ENCODE assay signal across 27 cellular contexts in genomic region chr14:31867570-31867969, GRCh38.
DNase-seq lines count a peak whose midpoint lies in the region; ATAC-seq and TF ChIP-seq lines count a peak whose summit lies in the region.
"Had no signal": no experiment of that assay in that cellular context is flagged by ENCODE, and none has a peak within 500 bp of the region (broad histone marks: within the 10 kb centered on the region; RNA-seq: fewer than 3 reads in every experiment).

No MANE protein-coding gene starts in this region.

- H3K9me2 ChIP-seq in PC-9 (ENCODE audit: insufficient read depth) = no peaks in the 10 kb centered on the region

- peak overlapping the region; percentile 72 for H3K27ac Mint-ChIP-seq in activated CD8-positive, alpha-beta memory T cell treated with anti-CD3 and anti-CD28 coated beads, Interleukin-2, amount 10 ng/mL, durations not matched to agents 7 days and 5 days
- no peak overlapping the region for H3K27ac Mint-ChIP-seq in T-helper 17 cell
- H3K27ac Mint-ChIP-seq: CD4-positive, alpha-beta T cell had no signal

- intact Hi-C loops in PC-9 (cut with micrococcal nuclease; ENCODE audit: unreplicated experiment) = no loop called here
- intact Hi-C loops in testis (cut with DNase I; ENCODE audit: low total_unique reads) = no loop called here

- peaks cover 14% of the 10 kb centered on the region for H3K4me1 Mint-ChIP-seq in activated CD8-positive, alpha-beta memory T cell treated with anti-CD3 and anti-CD28 coated beads, Interleukin-2, amount 10 ng/mL, durations not matched to agents 7 days and 5 days
- H3K4me1 Mint-ChIP-seq in T-helper 17 cell = no peaks in the 10 kb centered on the region

- no peak overlapping the region; the same call in 1 of the 2 replicates for H3K27ac ChIP-seq in KMS-11
- H3K27ac ChIP-seq in PC-9 = no peak overlapping the region
- no peak overlapping the region for H3K27ac ChIP-seq in testis
- H3K27ac ChIP-seq: BLaER1, HL-60, SJCRH30 had no signal

- no peak for ATAC-seq in activated CD8-positive, alpha-beta memory T cell treated with anti-CD3 and anti-CD28 coated beads, Interleukin-2, amount 10 ng/mL, durations not matched to agents 7 days and 5 days
- ATAC-seq in T-helper 17 cell = no peak
- ATAC-seq: GM12878, PC-3, Right ventricle myocardium inferior, SK-N-SH treated with all-trans-retinoic acid at 6 μM for 48 hours had no signal

- TF ChIP-seq POLR2A in testis (IDR thresholded peaks at IDR 0.05) = no peak

- H3K4me1 ChIP-seq in KMS-11 (ENCODE audit: low read depth, poor library complexity, severe bottlenecking) = peaks cover 5% of the 10 kb centered on the region
- no peaks in the 10 kb centered on the region for H3K4me1 ChIP-seq in PC-9 (replicated peaks; ENCODE audit: insufficient read depth)
- H3K4me1 ChIP-seq in testis = no peaks in the 10 kb centered on the region

- no TSS peak for BruUV-seq in PC-9 (replicated peaks; lab: Mats Ljungman, UMichigan)

- TF ChIP-seq CTCF in KMS-11 (conservative IDR thresholded peaks at IDR 0.05; ENCODE audit: low read depth, low read length) (no peak), PC-9 (conservative IDR thresholded peaks at IDR 0.05) (no peak), testis (IDR thresholded peaks at IDR 0.05) (no peak)

- POLR2A ChIA-PET in PC-9 (lab: Charles Lee; ENCODE audit: unreplicated experiment) = no interaction called here

- H3K4me2 ChIP-seq in KMS-11 (peak overlapping the region; percentile 38), PC-9 (no peak overlapping the region)
- H3K4me2 ChIP-seq: BLaER1 had no signal

- H3K27me3 Mint-ChIP-seq in activated CD8-positive, alpha-beta memory T cell treated with anti-CD3 and anti-CD28 coated beads, Interleukin-2, amount 10 ng/mL, durations not matched to agents 7 days and 5 days = peaks cover 17% of the 10 kb centered on the region
- no peaks in the 10 kb centered on the region for H3K27me3 Mint-ChIP-seq in T-helper 17 cell
- H3K27me3 Mint-ChIP-seq: CD4-positive, alpha-beta T cell had no signal

- H3K4me3 ChIP-seq in KMS-11 (IDR thresholded peaks at IDR 0.05; ENCODE audit: insufficient read depth, low read depth, low read length) (no peak overlapping the region), PC-9 (no peak overlapping the region), testis (no peak overlapping the region)
- H3K4me3 ChIP-seq: BLaER1, GM12878, SJCRH30 had no signal

- H3K9ac ChIP-seq in KMS-11 = no peak overlapping the region
- H3K9ac ChIP-seq: BLaER1 had no signal

- H4K20me1 ChIP-seq in KMS-11 (ENCODE audit: insufficient read depth) (no peaks in the 10 kb centered on the region), PC-9 (ENCODE audit: insufficient read depth) (no peaks in the 10 kb centered on the region)
- H4K20me1 ChIP-seq: BLaER1 had no signal

- no peak for DNase-seq in activated CD8-positive, alpha-beta memory T cell treated with anti-CD3 and anti-CD28 coated beads, Interleukin-2, amount 10 ng/mL, durations not matched to agents 7 days and 5 days
- no peak for DNase-seq in activated CD8-positive, alpha-beta memory T cell treated with anti-CD3 and anti-CD28 coated beads, Interleukin-2, amount 50 U/mL, for 48 hours
- DNase-seq in NCI-H345 (lab: John Stamatoyannopoulos, UW) = peak; percentile 63
- DNase-seq in T-helper 17 cell = no peak
- DNase-seq in iPS-NIHi7 (ENCODE audit: extremely low spot score) = no peak
- no peak for DNase-seq in PC-9
- no peak for DNase-seq in testis
- DNase-seq: CD4-positive, alpha-beta T cell; DMS79; EL; GDM1; HCEC 1CT; Kasumi-1; MV-4-11; NCI-H1436; NCI-H187 treated with DMSO at 0.1 percent for 48 hours; NCI-H510A; NCI-H69; NK-92 treated with Interleukin-12 subunit alpha and Interleukin-12 subunit beta, amount 100 ng/mL, for 24 hours; PC-3; SJCRH30 had no signal

- peaks cover 7% of the 10 kb centered on the region for H3K9me3 Mint-ChIP-seq in activated CD8-positive, alpha-beta memory T cell treated with anti-CD3 and anti-CD28 coated beads, Interleukin-2, amount 10 ng/mL, durations not matched to agents 7 days and 5 days (ENCODE audit: low read depth)

- H3K9me3 ChIP-seq in T-helper 17 cell (ENCODE audit: control insufficient read depth, low read length, poor library complexity, severe bottlenecking) = no peaks in the 10 kb centered on the region
- H3K9me3 ChIP-seq in PC-9 (ENCODE audit: insufficient read depth, low read depth) = no peaks in the 10 kb centered on the region
- no peaks in the 10 kb centered on the region for H3K9me3 ChIP-seq in testis

- peak overlapping the region; percentile 53 for H3K4me3 Mint-ChIP-seq in activated CD8-positive, alpha-beta memory T cell treated with anti-CD3 and anti-CD28 coated beads, Interleukin-2, amount 10 ng/mL, durations not matched to agents 7 days and 5 days
- peak overlapping the region; percentile 7 for H3K4me3 Mint-ChIP-seq in T-helper 17 cell
- H3K4me3 Mint-ChIP-seq: CD4-positive, alpha-beta T cell had no signal

- no peak overlapping the region for H2AFZ ChIP-seq in KMS-11 (ENCODE audit: low read depth)
- no peak overlapping the region for H2AFZ ChIP-seq in PC-9

- peaks cover 27% of the 10 kb centered on the region for H3K36me3 Mint-ChIP-seq in activated CD8-positive, alpha-beta memory T cell treated with anti-CD3 and anti-CD28 coated beads, Interleukin-2, amount 10 ng/mL, durations not matched to agents 7 days and 5 days
- H3K36me3 Mint-ChIP-seq in T-helper 17 cell (ENCODE audit: low read depth) = no peaks in the 10 kb centered on the region

- H3K27me3 ChIP-seq in KMS-11 (ENCODE audit: insufficient read depth, low read depth) (no peaks in the 10 kb centered on the region), PC-9 (ENCODE audit: insufficient read depth, low read depth) (no peaks in the 10 kb centered on the region), testis (no peaks in the 10 kb centered on the region)
- H3K27me3 ChIP-seq: BLaER1, SJCRH30 had no signal

- H3K79me2 ChIP-seq in KMS-11 (ENCODE audit: insufficient read depth, low read depth) (no peaks in the 10 kb centered on the region), PC-9 (ENCODE audit: low read depth) (no peaks in the 10 kb centered on the region)

- H3F3A ChIP-seq in PC-9 (ENCODE audit: insufficient read depth, low read depth) = no peaks in the 10 kb centered on the region

- CTCF ChIA-PET in activated CD8-positive, alpha-beta memory T cell treated with anti-CD3 and anti-CD28 coated beads, Interleukin-2, amount 10 ng/mL, durations not matched to agents 7 days and 5 days (lab: Charles Lee) = no interaction called here
- CTCF ChIA-PET in PC-9 (lab: Charles Lee) = interaction anchor here (0.6 kb wide), 1 partner anchor 8 kb away, joined by 3 read pairs; no protein-coding TSS in a partner anchor

- H3K36me3 ChIP-seq in KMS-11 (ENCODE audit: insufficient read depth) (no peaks in the 10 kb centered on the region), PC-9 (ENCODE audit: low read depth) (no peaks in the 10 kb centered on the region), testis (ENCODE audit: low read depth, missing control alignments) (no peaks in the 10 kb centered on the region)
- H3K36me3 ChIP-seq: BLaER1, SJCRH30 had no signal
